In genomic region chr1:229230136-229230892, GRCh38 we compare ENCODE assay signal across 9 cellular contexts. TPM values are rescaled to one million over a fixed set of nuclear protein-coding genes. Genes with fewer than 3 reads are reported as not detected.
DNase-seq lines count a peak whose midpoint lies in the region; ATAC-seq, FAIRE-seq and TF ChIP-seq lines count a peak whose summit lies in the region.
"Had no signal": no experiment of that assay in that cellular context is flagged by ENCODE, and none has a peak within 500 bp of the region (broad histone marks: within the 10 kb centered on the region; RNA-seq: fewer than 3 reads in every experiment).

No MANE protein-coding gene starts in this region.

- no peak for TF ChIP-seq CTCF in ascending aorta (IDR thresholded peaks at IDR 0.05)
- TF ChIP-seq CTCF in neural crest cell (conservative IDR thresholded peaks at IDR 0.05): no peak
- no peak for TF ChIP-seq CTCF in D721Med (IDR thresholded peaks at IDR 0.05; ENCODE audit: insufficient read depth, missing control alignments)

- peak overlapping the region in 1 of 2 donors; percentile 43 for H3K4me3 ChIP-seq in ascending aorta

- no peak for FAIRE-seq in D721Med (lab: Jason Lieb, UNC)

- no peaks in the 10 kb centered on the region for H3K27me3 Mint-ChIP-seq in neural crest cell (ENCODE audit: low read depth)

- no peaks in the 10 kb centered on the region for H3K36me3 ChIP-seq in ascending aorta
- H3K36me3 ChIP-seq: neutrophil had no signal

- H3K9me3 Mint-ChIP-seq in neural crest cell: no peaks in the 10 kb centered on the region

- H3K4me3 Mint-ChIP-seq in neural crest cell: peak overlapping the region; percentile 7

- H3K27ac Mint-ChIP-seq in neural crest cell (ENCODE audit: unreplicated experiment): peak overlapping the region; percentile 23

- H3K4me1 ChIP-seq in ascending aorta: peaks cover 9 to 25% of the 10 kb centered on the region in 2 donors

- H3K27ac ChIP-seq in ascending aorta: peak overlapping the region; percentile 52 to 70
- H3K27ac ChIP-seq: neutrophil had no signal

- DNase-seq in ascending aorta (ENCODE audit: low spot score in 2 of 2) (no peak), neural crest cell (ENCODE audit: low read depth, low spot score) (no peak), inferior parietal cortex (ENCODE audit: extremely low spot score) (no peak), cerebellum (ENCODE audit: low spot score) (no peak), D721Med (ENCODE audit: insufficient read length, low spot score) (no peak), mucosa of gallbladder (ENCODE audit: low spot score) (no peak)

- H3K36me3 Mint-ChIP-seq in neural crest cell (ENCODE audit: low read depth): no peaks in the 10 kb centered on the region

- ATAC-seq in GM18498 (IDR thresholded peaks at IDR 0.05; ENCODE audit: unreplicated experiment) (peak; percentile 52), HG03159 (IDR thresholded peaks at IDR 0.05; ENCODE audit: unreplicated experiment) (peak; percentile 65)

- H3K4me1 Mint-ChIP-seq in neural crest cell: peaks cover 59% of the 10 kb centered on the region

- H3K9me3 ChIP-seq in ascending aorta: no peaks in the 10 kb centered on the region
- H3K9me3 ChIP-seq: neutrophil had no signal

- intact Hi-C loops in ascending aorta (cut with DNase I): no loop called here

- no peaks in the 10 kb centered on the region for H3K27me3 ChIP-seq in ascending aorta

RNA-seq across cellular contexts. Expression of gene RAB4A, which starts 40.6 kb away (rescaled TPM):
- total RNA-seq in ascending aorta (6.0 TPM), neural crest cell (67.0 and 69.0 TPM in 2 replicates), cerebellum (26.5 TPM), mucosa of gallbladder (109 TPM)
